1 cellular context compared by ENCODE assay signal in the genomic region with DNA sequence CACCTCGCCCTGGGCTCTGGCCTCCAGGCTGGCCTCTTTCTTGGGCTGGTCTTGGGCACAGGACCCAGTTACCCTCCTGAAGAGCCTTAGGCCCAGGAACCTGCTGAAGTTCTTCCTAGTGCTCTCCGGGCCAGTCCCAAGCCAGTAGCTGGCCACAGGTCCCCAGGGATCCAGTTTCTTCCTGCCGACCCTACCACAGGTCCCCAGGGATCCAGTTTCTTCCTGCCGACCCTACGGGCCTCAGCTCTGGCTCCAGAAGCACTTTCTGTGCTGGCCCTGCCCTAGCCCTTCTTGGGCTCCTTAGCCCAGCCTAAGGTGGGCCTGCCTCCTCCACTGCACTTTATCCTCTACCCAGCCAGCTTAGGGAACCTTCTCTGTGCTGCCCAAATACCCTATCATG.
TF ChIP-seq lines count a peak whose summit lies in the region.

No MANE protein-coding gene starts in this region.

TF ChIP-seq in WTC11, 78 proteins besides CTCF, POLR2A, EP300 and RAD21 (continued from another document):
- TF ChIP-seq, protein P1, sequence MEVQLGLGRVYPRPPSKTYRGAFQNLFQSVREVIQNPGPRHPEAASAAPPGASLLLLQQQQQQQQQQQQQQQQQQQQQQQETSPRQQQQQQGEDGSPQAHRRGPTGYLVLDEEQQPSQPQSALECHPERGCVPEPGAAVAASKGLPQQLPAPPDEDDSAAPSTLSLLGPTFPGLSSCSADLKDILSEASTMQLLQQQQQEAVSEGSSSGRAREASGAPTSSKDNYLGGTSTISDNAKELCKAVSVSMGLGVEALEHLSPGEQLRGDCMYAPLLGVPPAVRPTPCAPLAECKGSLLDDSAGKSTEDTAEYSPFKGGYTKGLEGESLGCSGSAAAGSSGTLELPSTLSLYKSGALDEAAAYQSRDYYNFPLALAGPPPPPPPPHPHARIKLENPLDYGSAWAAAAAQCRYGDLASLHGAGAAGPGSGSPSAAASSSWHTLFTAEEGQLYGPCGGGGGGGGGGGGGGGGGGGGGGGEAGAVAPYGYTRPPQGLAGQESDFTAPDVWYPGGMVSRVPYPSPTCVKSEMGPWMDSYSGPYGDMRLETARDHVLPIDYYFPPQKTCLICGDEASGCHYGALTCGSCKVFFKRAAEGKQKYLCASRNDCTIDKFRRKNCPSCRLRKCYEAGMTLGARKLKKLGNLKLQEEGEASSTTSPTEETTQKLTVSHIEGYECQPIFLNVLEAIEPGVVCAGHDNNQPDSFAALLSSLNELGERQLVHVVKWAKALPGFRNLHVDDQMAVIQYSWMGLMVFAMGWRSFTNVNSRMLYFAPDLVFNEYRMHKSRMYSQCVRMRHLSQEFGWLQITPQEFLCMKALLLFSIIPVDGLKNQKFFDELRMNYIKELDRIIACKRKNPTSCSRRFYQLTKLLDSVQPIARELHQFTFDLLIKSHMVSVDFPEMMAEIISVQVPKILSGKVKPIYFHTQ (CRISPR knock-in tag; IDR thresholded peaks at IDR 0.05) = no peak
- TF ChIP-seq CREB1 (CRISPR knock-in tag; IDR thresholded peaks at IDR 0.05) = no peak
- TF ChIP-seq, protein P2, sequence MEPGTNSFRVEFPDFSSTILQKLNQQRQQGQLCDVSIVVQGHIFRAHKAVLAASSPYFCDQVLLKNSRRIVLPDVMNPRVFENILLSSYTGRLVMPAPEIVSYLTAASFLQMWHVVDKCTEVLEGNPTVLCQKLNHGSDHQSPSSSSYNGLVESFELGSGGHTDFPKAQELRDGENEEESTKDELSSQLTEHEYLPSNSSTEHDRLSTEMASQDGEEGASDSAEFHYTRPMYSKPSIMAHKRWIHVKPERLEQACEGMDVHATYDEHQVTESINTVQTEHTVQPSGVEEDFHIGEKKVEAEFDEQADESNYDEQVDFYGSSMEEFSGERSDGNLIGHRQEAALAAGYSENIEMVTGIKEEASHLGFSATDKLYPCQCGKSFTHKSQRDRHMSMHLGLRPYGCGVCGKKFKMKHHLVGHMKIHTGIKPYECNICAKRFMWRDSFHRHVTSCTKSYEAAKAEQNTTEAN (CRISPR knock-in tag; IDR thresholded peaks at IDR 0.05) = no peak
- TF ChIP-seq ZNF423 (CRISPR knock-in tag; IDR thresholded peaks at IDR 0.05) = no peak
- no peak for TF ChIP-seq SOX15 (CRISPR knock-in tag; IDR thresholded peaks at IDR 0.05)
- no peak for TF ChIP-seq TCF7 (CRISPR knock-in tag; IDR thresholded peaks at IDR 0.05; ENCODE audit: low read depth)
